Comparison of ENCODE assay signal across 1 cellular context in genomic region chr2:47272031-47272864, GRCh38.
TF ChIP-seq lines count a peak whose summit lies in the region.

No MANE protein-coding gene starts in this region.

TF ChIP-seq in HepG2, 621 proteins besides CTCF, POLR2A, EP300 and RAD21 (continued from another document and continues in another):
- no peak for TF ChIP-seq E2F2 (CRISPR knock-in tag; IDR thresholded peaks at IDR 0.05; ENCODE audit: borderline replicate concordance)
- no peak for TF ChIP-seq TOE1 (CRISPR knock-in tag; IDR thresholded peaks at IDR 0.05)
- no peak for TF ChIP-seq ZNF644 (CRISPR knock-in tag; IDR thresholded peaks at IDR 0.05; ENCODE audit: low read depth)
- TF ChIP-seq ZBTB1 (CRISPR knock-in tag; IDR thresholded peaks at IDR 0.05; ENCODE audit: borderline replicate concordance): 0 out of 2 replicates have a peak, but pooled peaks have one; percentile 27
- no peak for TF ChIP-seq GATA4 (IDR thresholded peaks at IDR 0.05; ENCODE audit: borderline replicate concordance, low read depth)
- no peak for TF ChIP-seq MAF1 (CRISPR knock-in tag; IDR thresholded peaks at IDR 0.05; ENCODE audit: borderline replicate concordance)
- TF ChIP-seq ZFP62 (CRISPR knock-in tag; IDR thresholded peaks at IDR 0.05): no peak
- no peak for TF ChIP-seq SRSF9 (IDR thresholded peaks at IDR 0.05; ENCODE audit: borderline replicate concordance, insufficient read depth, low read depth, low read length, poor library complexity, severe bottlenecking)
- no peak for TF ChIP-seq ZNF772 (CRISPR knock-in tag; IDR thresholded peaks at IDR 0.05)
- no peak for TF ChIP-seq ZSCAN30 (CRISPR knock-in tag; IDR thresholded peaks at IDR 0.05)
- no peak for TF ChIP-seq ZNF12 (CRISPR knock-in tag; IDR thresholded peaks at IDR 0.05)
- peak; percentile 60; the same call in 1 of the 2 replicates for TF ChIP-seq ZNF33B (CRISPR knock-in tag; IDR thresholded peaks at IDR 0.05)
- TF ChIP-seq MIER2 (CRISPR knock-in tag; IDR thresholded peaks at IDR 0.05): no peak
- peak; percentile 86 for TF ChIP-seq ZFP91 (CRISPR knock-in tag; IDR thresholded peaks at IDR 0.05; ENCODE audit: borderline replicate concordance)
- TF ChIP-seq ZBTB2 (CRISPR knock-in tag; IDR thresholded peaks at IDR 0.05; ENCODE audit: low read depth): no peak
- TF ChIP-seq ZNF230 (CRISPR knock-in tag; IDR thresholded peaks at IDR 0.05): peak; percentile 52; the same call in 1 of the 2 replicates
- peak; percentile 83 for TF ChIP-seq ZNF792 (CRISPR knock-in tag; IDR thresholded peaks at IDR 0.05)
- TF ChIP-seq CERS6 (CRISPR knock-in tag; IDR thresholded peaks at IDR 0.05): no peak
- 0 out of 2 replicates have a peak, but pooled peaks have one; percentile 42 for TF ChIP-seq POLR2G (IDR thresholded peaks at IDR 0.05; ENCODE audit: low read depth, low read length)
- TF ChIP-seq ZNF343 (CRISPR knock-in tag; IDR thresholded peaks at IDR 0.05): peak; percentile 57; the same call in 1 of the 2 replicates
- TF ChIP-seq WIZ (CRISPR knock-in tag; IDR thresholded peaks at IDR 0.05): no peak
- TF ChIP-seq FUBP1 (CRISPR knock-in tag; IDR thresholded peaks at IDR 0.05; ENCODE audit: borderline replicate concordance): no peak
- no peak for TF ChIP-seq ZSCAN22 (CRISPR knock-in tag; IDR thresholded peaks at IDR 0.05)
- no peak for TF ChIP-seq E2F1 (CRISPR knock-in tag; IDR thresholded peaks at IDR 0.05)
- no peak for TF ChIP-seq ZNF678 (CRISPR knock-in tag; IDR thresholded peaks at IDR 0.05)
- TF ChIP-seq ZNF556 (CRISPR knock-in tag; IDR thresholded peaks at IDR 0.05; ENCODE audit: borderline replicate concordance): 0 out of 2 replicates have a peak, but pooled peaks have one; percentile 50
- no peak for TF ChIP-seq SP1 (IDR thresholded peaks at IDR 0.05)
- TF ChIP-seq SP1 (CRISPR knock-in tag; IDR thresholded peaks at IDR 0.05): peak; percentile 39; the same call in 1 of the 2 replicates
- TF ChIP-seq ZNF879 (CRISPR knock-in tag; IDR thresholded peaks at IDR 0.05): no peak
- TF ChIP-seq KLF6 (CRISPR knock-in tag; IDR thresholded peaks at IDR 0.05): peak; percentile 70; the same call in 1 of the 2 replicates
- TF ChIP-seq ZNF260 (CRISPR knock-in tag; IDR thresholded peaks at IDR 0.05; ENCODE audit: borderline replicate concordance, low read depth): no peak
- TF ChIP-seq AHR (CRISPR knock-in tag; IDR thresholded peaks at IDR 0.05): peak; percentile 40; the same call in 1 of the 2 replicates
- TF ChIP-seq ZNF160 (CRISPR knock-in tag; IDR thresholded peaks at IDR 0.05): no peak; the same call in 1 of the 2 replicates
- no peak for TF ChIP-seq AHDC1 (CRISPR knock-in tag; IDR thresholded peaks at IDR 0.05; ENCODE audit: borderline replicate concordance)
- TF ChIP-seq SCMH1 (CRISPR knock-in tag; IDR thresholded peaks at IDR 0.05; ENCODE audit: borderline replicate concordance): no peak
- TF ChIP-seq PAWR (CRISPR knock-in tag; IDR thresholded peaks at IDR 0.05; ENCODE audit: borderline replicate concordance): no peak
- TF ChIP-seq HNRNPL (IDR thresholded peaks at IDR 0.05; ENCODE audit: low read depth, low read length): 0 out of 2 replicates have a peak, but pooled peaks have one; percentile 69
- TF ChIP-seq SYNCRIP (IDR thresholded peaks at IDR 0.05; ENCODE audit: insufficient read depth, low read depth, low read length): no peak
- TF ChIP-seq RXRB (CRISPR knock-in tag; IDR thresholded peaks at IDR 0.05; ENCODE audit: borderline replicate concordance): peak; percentile 25; the same call in 1 of the 2 replicates
- no peak for TF ChIP-seq THAP8 (CRISPR knock-in tag; IDR thresholded peaks at IDR 0.05; ENCODE audit: borderline replicate concordance)
- TF ChIP-seq ZNF510 (CRISPR knock-in tag; IDR thresholded peaks at IDR 0.05; ENCODE audit: low read depth): no peak
- no peak for TF ChIP-seq ZBTB10 (CRISPR knock-in tag; IDR thresholded peaks at IDR 0.05; ENCODE audit: borderline replicate concordance)
- no peak for TF ChIP-seq ZNF615 (CRISPR knock-in tag; IDR thresholded peaks at IDR 0.05; ENCODE audit: borderline replicate concordance)
- peak; percentile 73; the same call in 1 of the 2 replicates for TF ChIP-seq ESRRA (CRISPR knock-in tag; IDR thresholded peaks at IDR 0.05; ENCODE audit: low read depth)
- TF ChIP-seq SIX1 (CRISPR knock-in tag; IDR thresholded peaks at IDR 0.05; ENCODE audit: borderline replicate concordance): no peak
- TF ChIP-seq KLF13 (CRISPR knock-in tag; IDR thresholded peaks at IDR 0.05): no peak
- TF ChIP-seq HDAC2 (CRISPR knock-in tag; IDR thresholded peaks at IDR 0.05): peak; percentile 63
- no peak for TF ChIP-seq FOXK2 (IDR thresholded peaks at IDR 0.05)
- TF ChIP-seq DNMT1 (CRISPR knock-in tag; IDR thresholded peaks at IDR 0.05): peak; percentile 76; the same call in 1 of the 2 replicates
- TF ChIP-seq RBM22 (optimal IDR thresholded peaks at IDR 0.05; ENCODE audit: low read length): no peak
- no peak for TF ChIP-seq ZNF282 (IDR thresholded peaks at IDR 0.05; ENCODE audit: partially characterized antibody)
